Comparison of ENCODE assay signal across 30 cellular contexts in genomic region chr17:72761431-72761830, GRCh38.
"Had no signal": no experiment of that assay in that cellular context is flagged by ENCODE, and none has a peak within 500 bp of the region (broad histone marks: within the 10 kb centered on the region; RNA-seq: fewer than 3 reads in every experiment).

No MANE protein-coding gene starts in this region.

- DNase-seq: activated CD4-positive, alpha-beta memory T cell treated with anti-CD3 and anti-CD28 coated beads, Interleukin-2, amount 10 ng/mL, durations not matched to agents 7 days and 5 days; activated CD4-positive, alpha-beta T cell treated with anti-CD3 and anti-CD28 coated beads for 1 hour; activated CD4-positive, alpha-beta T cell treated with anti-CD3 and anti-CD28 coated beads for 4 hours; activated CD4-positive, alpha-beta T cell treated with anti-CD3 and anti-CD28 coated beads, Interleukin-2, amount 10 ng/mL, durations not matched to agents 7 days and 5 days; activated CD4-positive, alpha-beta T cell treated with anti-CD3 and anti-CD28 coated beads, Interleukin-2, amount 50 U/mL, for 4 hours; activated CD8-positive, alpha-beta memory T cell treated with anti-CD3 and anti-CD28 coated beads, Interleukin-2, amount 50 U/mL, for 48 hours; activated gamma-delta T cell; activated naive CD4-positive, alpha-beta T cell; activated naive CD4-positive, alpha-beta T cell treated with anti-CD3 and anti-CD28 coated beads, Interleukin-2, amount 50 U/mL, for 16 hours; activated T-cell treated with anti-CD3 and anti-CD28 coated beads for 4 hours; activated T-cell treated with anti-CD3 and anti-CD28 coated beads, Interleukin-2, amount 50 U/mL, for 24 hours; activated T-cell treated with anti-CD3 and anti-CD28 coated beads, Interleukin-2, amount 50 U/mL, for 72 hours; amniotic stem cell; anterior cingulate cortex; brain microvascular endothelial cell; dorsolateral prefrontal cortex; effector memory CD4-positive, alpha-beta T cell; endodermal cell; foreskin keratinocyte; gastrocnemius medialis; glutamatergic neuron; heart left ventricle; T-helper 2 cell had no signal

- H3K27me3 ChIP-seq: brain microvascular endothelial cell, dorsolateral prefrontal cortex, esophagus muscularis mucosa, foreskin keratinocyte, gastrocnemius medialis, heart left ventricle had no signal

- H3K9me3 ChIP-seq: gastrocnemius medialis had no signal

- H3K36me3 ChIP-seq: brain microvascular endothelial cell, esophagus muscularis mucosa, gastrocnemius medialis, heart left ventricle had no signal

- H3K27ac ChIP-seq: brain microvascular endothelial cell, coronary artery, dorsolateral prefrontal cortex, esophagus muscularis mucosa, foreskin keratinocyte, gastrocnemius medialis, heart left ventricle, VCaP had no signal

- H3K9me3 Mint-ChIP-seq: central memory CD8-positive, alpha-beta T cell; dendritic cell treated with granulocyte-macrophage colony-stimulating factor and Interleukin-4, amounts not matched to agents 40 ng/mL and 50 ng/mL, for 4 days had no signal

- H3K4me1 ChIP-seq: esophagus muscularis mucosa, foreskin keratinocyte, gastrocnemius medialis, heart left ventricle had no signal

- H3K27ac Mint-ChIP-seq: activated CD4-positive, alpha-beta memory T cell treated with anti-CD3 and anti-CD28 coated beads, Interleukin-2, amount 10 ng/mL, durations not matched to agents 7 days and 5 days; activated CD4-positive, alpha-beta T cell treated with anti-CD3 and anti-CD28 coated beads, Interleukin-2, amount 10 ng/mL, durations not matched to agents 7 days and 5 days; activated naive CD8-positive, alpha-beta T cell; activated T-cell treated with anti-CD3 and anti-CD28 coated beads, Interleukin-2, amount 50 U/mL, for 24 hours; activated T-cell treated with anti-CD3 and anti-CD28 coated beads, Interleukin-2, amount 50 U/mL, for 72 hours; dendritic cell treated with granulocyte-macrophage colony-stimulating factor and Interleukin-4, amounts not matched to agents 40 ng/mL and 50 ng/mL, for 4 days; endodermal cell; WTC11 had no signal

- H3K4me3 ChIP-seq: coronary artery, dorsolateral prefrontal cortex, esophagus muscularis mucosa, gastrocnemius medialis, heart left ventricle had no signal

- H3K4me1 Mint-ChIP-seq: activated CD4-positive, alpha-beta memory T cell treated with anti-CD3 and anti-CD28 coated beads, Interleukin-2, amount 10 ng/mL, durations not matched to agents 7 days and 5 days; activated CD4-positive, alpha-beta T cell treated with anti-CD3 and anti-CD28 coated beads, Interleukin-2, amount 10 ng/mL, durations not matched to agents 7 days and 5 days; central memory CD8-positive, alpha-beta T cell had no signal

- H3K4me3 Mint-ChIP-seq: activated CD4-positive, alpha-beta memory T cell treated with anti-CD3 and anti-CD28 coated beads, Interleukin-2, amount 10 ng/mL, durations not matched to agents 7 days and 5 days; activated CD4-positive, alpha-beta T cell treated with anti-CD3 and anti-CD28 coated beads, Interleukin-2, amount 10 ng/mL, durations not matched to agents 7 days and 5 days; activated naive CD8-positive, alpha-beta T cell; activated T-cell treated with anti-CD3 and anti-CD28 coated beads, Interleukin-2, amount 50 U/mL, for 24 hours; activated T-cell treated with anti-CD3 and anti-CD28 coated beads, Interleukin-2, amount 50 U/mL, for 72 hours; central memory CD8-positive, alpha-beta T cell; dendritic cell treated with granulocyte-macrophage colony-stimulating factor and Interleukin-4, amounts not matched to agents 40 ng/mL and 50 ng/mL, for 4 days; endodermal cell; WTC11 had no signal

- H3K27me3 Mint-ChIP-seq: activated CD4-positive, alpha-beta memory T cell treated with anti-CD3 and anti-CD28 coated beads, Interleukin-2, amount 10 ng/mL, durations not matched to agents 7 days and 5 days; activated CD4-positive, alpha-beta T cell treated with anti-CD3 and anti-CD28 coated beads, Interleukin-2, amount 10 ng/mL, durations not matched to agents 7 days and 5 days; activated naive CD8-positive, alpha-beta T cell; activated T-cell treated with anti-CD3 and anti-CD28 coated beads, Interleukin-2, amount 50 U/mL, for 24 hours; central memory CD8-positive, alpha-beta T cell; dendritic cell treated with granulocyte-macrophage colony-stimulating factor and Interleukin-4, amounts not matched to agents 40 ng/mL and 50 ng/mL, for 4 days had no signal

- ATAC-seq: activated T-cell treated with anti-CD3 and anti-CD28 coated beads, Interleukin-2, amount 50 U/mL, for 72 hours; foreskin keratinocyte; gastrocnemius medialis; heart left ventricle; WTC11 had no signal
